9 cellular contexts compared by ENCODE assay signal in the genomic region with DNA sequence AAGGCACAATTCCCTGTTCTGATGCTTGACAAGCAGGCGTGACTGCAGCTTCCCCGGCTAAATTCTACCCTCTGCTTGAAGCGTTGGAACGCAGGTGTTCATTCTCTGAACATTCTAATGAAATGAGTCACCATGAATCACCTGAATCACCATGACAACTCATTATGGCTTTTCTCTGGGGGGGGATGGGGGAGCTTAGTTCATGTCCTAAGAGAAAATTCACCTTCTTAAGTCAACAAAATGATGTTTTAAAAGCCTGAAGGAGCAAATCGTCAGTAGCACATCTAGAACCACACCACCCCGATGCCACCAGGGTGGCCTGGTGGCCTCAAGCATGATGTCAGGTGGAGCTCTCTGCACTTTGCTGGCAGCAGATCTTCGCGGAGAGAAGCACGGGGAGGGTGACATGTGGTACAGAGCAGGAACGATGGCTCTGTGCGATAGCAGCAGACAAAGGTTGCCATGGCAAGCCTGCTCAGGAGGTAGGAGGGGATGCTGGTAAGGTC. TPM values are rescaled to one million over a fixed set of nuclear protein-coding genes. Genes with fewer than 3 reads are reported as not detected.
DNase-seq lines count a peak whose midpoint lies in the region; ATAC-seq, FAIRE-seq and TF ChIP-seq lines count a peak whose summit lies in the region.
"Had no signal": no experiment of that assay in that cellular context is flagged by ENCODE, and none has a peak within 500 bp of the region (broad histone marks: within the 10 kb centered on the region; RNA-seq: fewer than 3 reads in every experiment).

No MANE protein-coding gene starts in this region.

- FAIRE-seq in H54 (lab: Jason Lieb, UNC), result no peak

- H3K4me1 ChIP-seq in ectodermal cell (ENCODE audit: control insufficient read depth, insufficient read depth, low read length), result peaks cover 7% of the 10 kb centered on the region

- H3K27me3 ChIP-seq in ectodermal cell (ENCODE audit: control insufficient read depth, insufficient read depth, low read length, poor library complexity, severe bottlenecking), result no peaks in the 10 kb centered on the region

- no peak for TF ChIP-seq POLR2A in H54 (IDR thresholded peaks at IDR 0.05; ENCODE audit: low read depth, low read length)

- H3K36me3 ChIP-seq in ectodermal cell (ENCODE audit: control insufficient read depth, insufficient read depth, low read length), result no peaks in the 10 kb centered on the region

- no peaks in the 10 kb centered on the region for H3K9me3 ChIP-seq in ectodermal cell (ENCODE audit: control insufficient read depth, low read length)

- DNase-seq in activated T-cell treated with anti-CD3 and anti-CD28 coated beads for 48 hours (ENCODE audit: low read depth), result peak; percentile 9
- DNase-seq in activated T-cell treated with anti-CD3 and anti-CD28 coated beads, Interleukin-2, amount 50 U/mL, for 1 hour, result no peak
- DNase-seq in NCI-H524 (lab: John Stamatoyannopoulos, UW), result peak; percentile 69 to 83
- DNase-seq in stimulated activated CD4-positive, alpha-beta T cell treated with anti-CD3 and anti-CD28 coated beads, Interleukin-4, amount 100 ng/mL, for 24 hours, result peak; percentile 31
- no peak for DNase-seq in H54 (ENCODE audit: insufficient read length, low spot score)
- no peak for DNase-seq in amniotic stem cell (lab: John Stamatoyannopoulos, UW)

- H3K4me3 ChIP-seq in ectodermal cell (ENCODE audit: insufficient read depth, low read depth, low read length), result no peak overlapping the region

- 66 to 68% methylated on average over 9 to 11 of the region's 11 CpGs for WGBS in ectodermal cell, 2 experiments

- peak overlapping the region; percentile 16 for H3K27ac ChIP-seq in ectodermal cell (ENCODE audit: insufficient read depth, low read depth, low read length, poor library complexity, severe bottlenecking)

- ATAC-seq in GM19324 (IDR thresholded peaks at IDR 0.05; ENCODE audit: low FRiP score, unreplicated experiment), result no peak

RNA-seq across cellular contexts. Expression of a gene that starts 33.8 kb away (rescaled TPM):
- polyA plus RNA-seq in ectodermal cell (2013, experiment 1 of 4), result not detected
- polyA plus RNA-seq in ectodermal cell (2013, experiment 2 of 4), result not detected
- not detected for polyA plus RNA-seq in ectodermal cell (2013, experiment 3 of 4)
- polyA plus RNA-seq in ectodermal cell (2013, experiment 4 of 4), result not detected
- polyA plus RNA-seq: BJ had no signal

Comparison
In these comparisons a context has a peak if more than half of its experiments do, and no peak if none do; other contexts are left out.
1. DNase-seq: peak in activated T-cell treated with anti-CD3 and anti-CD28 coated beads for 48 hours (single experiment), NCI-H524 (2 of 2) and stimulated activated CD4-positive, alpha-beta T cell treated with anti-CD3 and anti-CD28 coated beads, Interleukin-4, amount 100 ng/mL, for 24 hours (single experiment); none in activated T-cell treated with anti-CD3 and anti-CD28 coated beads, Interleukin-2, amount 50 U/mL, for 1 hour (single experiment), H54 (single experiment) and amniotic stem cell (single experiment).